ENCODE assay signal across 1 cellular context in genomic region chr1:58898739-58899580, GRCh38.
A peak's percentile ranks its signal among the peaks of the same experiment; 100 is the strongest.
TF ChIP-seq lines count a peak whose summit lies in the region.

No MANE protein-coding gene starts in this region.

TF ChIP-seq in HepG2, 621 proteins besides CTCF, POLR2A, EP300 and RAD21 (continued from another document and continues in another):
- TF ChIP-seq HOXA7 (CRISPR knock-in tag; IDR thresholded peaks at IDR 0.05) (no peak), SP4 (CRISPR knock-in tag; IDR thresholded peaks at IDR 0.05) (peak; percentile 62; the same call in 1 of the 2 replicates), FOXM1 (CRISPR knock-in tag; IDR thresholded peaks at IDR 0.05) (no peak), ARNTL (CRISPR knock-in tag; IDR thresholded peaks at IDR 0.05) (peak; percentile 98), MTF2 (CRISPR knock-in tag; IDR thresholded peaks at IDR 0.05; ENCODE audit: borderline replicate concordance) (no peak), GTF3A (CRISPR knock-in tag; conservative IDR thresholded peaks at IDR 0.05) (no peak), ZNF557 (CRISPR knock-in tag; IDR thresholded peaks at IDR 0.05) (no peak; the same call in 1 of the 2 replicates), ZNF556 (CRISPR knock-in tag; IDR thresholded peaks at IDR 0.05; ENCODE audit: borderline replicate concordance) (no peak; the same call in 1 of the 2 replicates), TCF12 (IDR thresholded peaks at IDR 0.05) (no peak), TCF12 (CRISPR knock-in tag; IDR thresholded peaks at IDR 0.05) (no peak; the same call in 1 of the 2 replicates), STAG1 (CRISPR knock-in tag; IDR thresholded peaks at IDR 0.05) (peak; percentile 42), HMG20B (CRISPR knock-in tag; conservative IDR thresholded peaks at IDR 0.05) (peak; percentile 80), PBX3 (CRISPR knock-in tag; IDR thresholded peaks at IDR 0.05; ENCODE audit: borderline replicate concordance) (no peak), ZNF510 (CRISPR knock-in tag; IDR thresholded peaks at IDR 0.05; ENCODE audit: low read depth) (no peak), DMAP1 (CRISPR knock-in tag; IDR thresholded peaks at IDR 0.05) (peak; percentile 68; the same call in 1 of the 2 replicates), TBX2 (CRISPR knock-in tag; IDR thresholded peaks at IDR 0.05; ENCODE audit: borderline replicate concordance) (peak; percentile 75; the same call in 1 of the 2 replicates), ZBTB4 (CRISPR knock-in tag; IDR thresholded peaks at IDR 0.05; ENCODE audit: borderline replicate concordance) (peak; percentile 68; the same call in 1 of the 2 replicates), NFAT5 (CRISPR knock-in tag; IDR thresholded peaks at IDR 0.05) (no peak), TARDBP (CRISPR knock-in tag; IDR thresholded peaks at IDR 0.05) (peak; percentile 61), NFIB (CRISPR knock-in tag; IDR thresholded peaks at IDR 0.05; ENCODE audit: borderline replicate concordance) (no peak), SETDB1 (CRISPR knock-in tag; IDR thresholded peaks at IDR 0.05; ENCODE audit: borderline replicate concordance) (no peak), IRF2 (CRISPR knock-in tag; IDR thresholded peaks at IDR 0.05) (no peak; the same call in 1 of the 2 replicates), REXO4 (CRISPR knock-in tag; IDR thresholded peaks at IDR 0.05; ENCODE audit: borderline replicate concordance) (no peak), ZNF430 (CRISPR knock-in tag; IDR thresholded peaks at IDR 0.05) (peak; percentile 95; the same call in 1 of the 2 replicates)
- TF ChIP-seq, protein P1, sequence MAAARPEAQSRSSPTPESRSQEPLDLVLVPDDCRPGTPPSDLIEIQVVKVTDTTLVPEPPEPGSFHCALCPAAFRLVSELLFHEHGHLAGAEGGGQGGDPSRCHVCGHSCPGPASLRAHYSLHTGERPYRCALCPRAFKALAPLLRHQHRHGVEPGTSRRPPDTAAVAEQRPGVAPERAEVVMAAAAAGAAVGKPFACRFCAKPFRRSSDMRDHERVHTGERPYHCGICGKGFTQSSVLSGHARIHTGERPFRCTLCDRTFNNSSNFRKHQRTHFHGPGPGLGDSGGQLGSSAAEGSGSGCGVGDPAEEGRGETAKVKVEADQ (CRISPR knock-in tag; IDR thresholded peaks at IDR 0.05; ENCODE audit: borderline replicate concordance): no peak
- TF ChIP-seq, protein P2, sequence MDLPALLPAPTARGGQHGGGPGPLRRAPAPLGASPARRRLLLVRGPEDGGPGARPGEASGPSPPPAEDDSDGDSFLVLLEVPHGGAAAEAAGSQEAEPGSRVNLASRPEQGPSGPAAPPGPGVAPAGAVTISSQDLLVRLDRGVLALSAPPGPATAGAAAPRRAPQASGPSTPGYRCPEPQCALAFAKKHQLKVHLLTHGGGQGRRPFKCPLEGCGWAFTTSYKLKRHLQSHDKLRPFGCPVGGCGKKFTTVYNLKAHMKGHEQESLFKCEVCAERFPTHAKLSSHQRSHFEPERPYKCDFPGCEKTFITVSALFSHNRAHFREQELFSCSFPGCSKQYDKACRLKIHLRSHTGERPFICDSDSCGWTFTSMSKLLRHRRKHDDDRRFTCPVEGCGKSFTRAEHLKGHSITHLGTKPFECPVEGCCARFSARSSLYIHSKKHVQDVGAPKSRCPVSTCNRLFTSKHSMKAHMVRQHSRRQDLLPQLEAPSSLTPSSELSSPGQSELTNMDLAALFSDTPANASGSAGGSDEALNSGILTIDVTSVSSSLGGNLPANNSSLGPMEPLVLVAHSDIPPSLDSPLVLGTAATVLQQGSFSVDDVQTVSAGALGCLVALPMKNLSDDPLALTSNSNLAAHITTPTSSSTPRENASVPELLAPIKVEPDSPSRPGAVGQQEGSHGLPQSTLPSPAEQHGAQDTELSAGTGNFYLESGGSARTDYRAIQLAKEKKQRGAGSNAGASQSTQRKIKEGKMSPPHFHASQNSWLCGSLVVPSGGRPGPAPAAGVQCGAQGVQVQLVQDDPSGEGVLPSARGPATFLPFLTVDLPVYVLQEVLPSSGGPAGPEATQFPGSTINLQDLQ (CRISPR knock-in tag; IDR thresholded peaks at IDR 0.05): no peak
- TF ChIP-seq, protein P3, sequence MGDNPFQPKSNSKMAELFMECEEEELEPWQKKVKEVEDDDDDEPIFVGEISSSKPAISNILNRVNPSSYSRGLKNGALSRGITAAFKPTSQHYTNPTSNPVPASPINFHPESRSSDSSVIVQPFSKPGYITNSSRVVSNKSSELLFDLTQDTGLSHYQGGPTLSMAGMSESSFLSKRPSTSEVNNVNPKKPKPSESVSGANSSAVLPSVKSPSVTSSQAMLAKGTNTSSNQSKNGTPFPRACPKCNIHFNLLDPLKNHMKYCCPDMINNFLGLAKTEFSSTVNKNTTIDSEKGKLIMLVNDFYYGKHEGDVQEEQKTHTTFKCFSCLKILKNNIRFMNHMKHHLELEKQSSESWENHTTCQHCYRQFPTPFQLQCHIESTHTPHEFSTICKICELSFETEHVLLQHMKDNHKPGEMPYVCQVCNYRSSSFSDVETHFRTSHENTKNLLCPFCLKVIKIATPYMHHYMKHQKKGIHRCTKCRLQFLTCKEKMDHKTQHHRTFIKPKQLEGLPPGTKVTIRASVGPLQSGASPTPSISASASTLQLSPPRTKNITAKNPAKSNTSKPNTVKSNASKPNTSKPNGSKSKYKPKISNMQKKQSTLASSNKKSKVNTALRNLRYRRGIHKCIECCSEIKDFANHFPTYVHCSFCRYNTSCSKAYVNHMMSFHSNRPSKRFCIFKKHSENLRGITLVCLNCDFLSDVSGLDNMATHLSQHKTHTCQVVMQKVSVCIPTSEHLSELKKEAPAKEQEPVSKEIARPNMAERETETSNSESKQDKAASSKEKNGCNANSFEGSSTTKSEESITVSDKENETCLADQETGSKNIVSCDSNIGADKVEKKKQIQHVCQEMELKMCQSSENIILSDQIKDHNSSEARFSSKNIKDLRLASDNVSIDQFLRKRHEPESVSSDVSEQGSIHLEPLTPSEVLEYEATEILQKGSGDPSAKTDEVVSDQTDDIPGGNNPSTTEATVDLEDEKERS (CRISPR knock-in tag; IDR thresholded peaks at IDR 0.05): peak; percentile 49; the same call in 1 of the 2 replicates
- TF ChIP-seq, protein P4, sequence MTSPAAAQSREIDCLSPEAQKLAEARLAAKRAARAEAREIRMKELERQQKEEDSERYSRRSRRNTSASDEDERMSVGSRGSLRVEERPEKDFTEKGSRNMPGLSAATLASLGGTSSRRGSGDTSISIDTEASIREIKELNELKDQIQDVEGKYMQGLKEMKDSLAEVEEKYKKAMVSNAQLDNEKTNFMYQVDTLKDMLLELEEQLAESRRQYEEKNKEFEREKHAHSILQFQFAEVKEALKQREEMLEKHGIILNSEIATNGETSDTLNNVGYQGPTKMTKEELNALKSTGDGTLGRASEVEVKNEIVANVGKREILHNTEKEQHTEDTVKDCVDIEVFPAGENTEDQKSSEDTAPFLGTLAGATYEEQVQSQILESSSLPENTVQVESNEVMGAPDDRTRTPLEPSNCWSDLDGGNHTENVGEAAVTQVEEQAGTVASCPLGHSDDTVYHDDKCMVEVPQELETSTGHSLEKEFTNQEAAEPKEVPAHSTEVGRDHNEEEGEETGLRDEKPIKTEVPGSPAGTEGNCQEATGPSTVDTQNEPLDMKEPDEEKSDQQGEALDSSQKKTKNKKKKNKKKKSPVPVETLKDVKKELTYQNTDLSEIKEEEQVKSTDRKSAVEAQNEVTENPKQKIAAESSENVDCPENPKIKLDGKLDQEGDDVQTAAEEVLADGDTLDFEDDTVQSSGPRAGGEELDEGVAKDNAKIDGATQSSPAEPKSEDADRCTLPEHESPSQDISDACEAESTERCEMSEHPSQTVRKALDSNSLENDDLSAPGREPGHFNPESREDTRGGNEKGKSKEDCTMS (CRISPR knock-in tag; conservative IDR thresholded peaks at IDR 0.05): no peak
- TF ChIP-seq, protein P5, sequence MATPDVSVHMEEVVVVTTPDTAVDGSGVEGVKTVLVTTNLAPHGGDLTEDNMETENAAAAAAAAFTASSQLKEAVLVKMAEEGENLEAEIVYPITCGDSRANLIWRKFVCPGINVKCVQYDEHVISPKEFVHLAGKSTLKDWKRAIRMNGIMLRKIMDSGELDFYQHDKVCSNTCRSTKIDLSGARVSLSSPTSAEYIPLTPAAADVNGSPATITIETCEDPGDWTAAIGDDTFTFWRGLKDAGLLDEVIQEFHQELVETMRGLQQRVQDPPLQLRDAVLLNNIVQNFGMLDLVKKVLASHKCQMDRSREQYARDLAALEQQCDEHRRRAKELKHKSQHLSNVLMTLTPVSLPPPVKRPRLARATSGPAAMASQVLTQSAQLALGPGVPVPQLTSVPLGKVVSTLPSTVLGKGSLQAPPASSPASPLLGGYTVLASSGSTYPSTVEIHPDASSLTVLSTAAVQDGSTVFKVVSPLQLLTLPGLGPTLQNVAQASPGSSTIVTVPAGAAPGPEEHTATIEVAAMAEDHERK (CRISPR knock-in tag; IDR thresholded peaks at IDR 0.05; ENCODE audit: low read depth): no peak
- TF ChIP-seq, protein P6, sequence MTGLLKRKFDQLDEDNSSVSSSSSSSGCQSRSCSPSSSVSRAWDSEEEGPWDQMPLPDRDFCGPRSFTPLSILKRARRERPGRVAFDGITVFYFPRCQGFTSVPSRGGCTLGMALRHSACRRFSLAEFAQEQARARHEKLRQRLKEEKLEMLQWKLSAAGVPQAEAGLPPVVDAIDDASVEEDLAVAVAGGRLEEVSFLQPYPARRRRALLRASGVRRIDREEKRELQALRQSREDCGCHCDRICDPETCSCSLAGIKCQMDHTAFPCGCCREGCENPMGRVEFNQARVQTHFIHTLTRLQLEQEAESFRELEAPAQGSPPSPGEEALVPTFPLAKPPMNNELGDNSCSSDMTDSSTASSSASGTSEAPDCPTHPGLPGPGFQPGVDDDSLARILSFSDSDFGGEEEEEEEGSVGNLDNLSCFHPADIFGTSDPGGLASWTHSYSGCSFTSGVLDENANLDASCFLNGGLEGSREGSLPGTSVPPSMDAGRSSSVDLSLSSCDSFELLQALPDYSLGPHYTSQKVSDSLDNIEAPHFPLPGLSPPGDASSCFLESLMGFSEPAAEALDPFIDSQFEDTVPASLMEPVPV (CRISPR knock-in tag; IDR thresholded peaks at IDR 0.05): no peak
- TF ChIP-seq, protein P7, sequence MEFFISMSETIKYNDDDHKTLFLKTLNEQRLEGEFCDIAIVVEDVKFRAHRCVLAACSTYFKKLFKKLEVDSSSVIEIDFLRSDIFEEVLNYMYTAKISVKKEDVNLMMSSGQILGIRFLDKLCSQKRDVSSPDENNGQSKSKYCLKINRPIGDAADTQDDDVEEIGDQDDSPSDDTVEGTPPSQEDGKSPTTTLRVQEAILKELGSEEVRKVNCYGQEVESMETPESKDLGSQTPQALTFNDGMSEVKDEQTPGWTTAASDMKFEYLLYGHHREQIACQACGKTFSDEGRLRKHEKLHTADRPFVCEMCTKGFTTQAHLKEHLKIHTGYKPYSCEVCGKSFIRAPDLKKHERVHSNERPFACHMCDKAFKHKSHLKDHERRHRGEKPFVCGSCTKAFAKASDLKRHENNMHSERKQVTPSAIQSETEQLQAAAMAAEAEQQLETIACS (CRISPR knock-in tag; IDR thresholded peaks at IDR 0.05): no peak
